ENCODE assay signal across 9 cellular contexts in the genomic region with DNA sequence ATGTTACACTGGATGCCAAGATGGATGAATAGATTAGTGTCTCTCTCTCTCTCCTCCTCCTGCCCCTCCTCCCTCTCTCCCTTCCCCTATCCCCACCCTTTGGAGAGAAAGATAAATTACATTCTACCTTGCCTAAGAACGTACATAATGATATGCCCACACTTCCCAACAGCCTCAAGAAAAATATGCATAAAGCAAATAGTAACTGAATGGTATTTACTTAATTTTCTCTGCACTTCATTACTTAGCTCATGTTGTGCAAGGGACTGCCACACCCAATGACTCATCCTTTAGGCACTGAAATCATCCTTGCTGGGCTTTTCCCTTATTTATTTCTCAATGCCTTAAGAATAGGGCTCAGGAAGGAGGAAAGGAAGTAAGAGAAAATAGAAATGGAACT.
A peak's percentile ranks its signal among the peaks of the same experiment; 100 is the strongest.
DNase-seq lines count a peak whose midpoint lies in the region; ATAC-seq and TF ChIP-seq lines count a peak whose summit lies in the region.
"Had no signal": no experiment of that assay in that cellular context is flagged by ENCODE, and none has a peak within 500 bp of the region (broad histone marks: within the 10 kb centered on the region; RNA-seq: fewer than 3 reads in every experiment).

No MANE protein-coding gene starts in this region.

- no peaks in the 10 kb centered on the region for H3K36me3 ChIP-seq in left lung

- intact Hi-C loops in left lung (cut with DNase I): no loop called here

- ATAC-seq in left lung: peak; percentile 84
- ATAC-seq in GM18511 (IDR thresholded peaks at IDR 0.05; ENCODE audit: unreplicated experiment): no peak
- ATAC-seq in GM21825 (IDR thresholded peaks at IDR 0.05; ENCODE audit: unreplicated experiment): no peak
- ATAC-seq in activated naive CD4-positive, alpha-beta T cell treated with anti-CD3 and anti-CD28 coated beads, Interleukin-2, amount 50 U/mL, for 72 hours: no peak

- H3K4me3 ChIP-seq in astrocyte of the spinal cord (ENCODE audit: low read depth, low read length) (no peak overlapping the region), left lung (no peak overlapping the region)

- TF ChIP-seq CTCF in astrocyte of the spinal cord (IDR thresholded peaks at IDR 0.05; ENCODE audit: low read depth, low read length) (no peak), left lung (IDR thresholded peaks at IDR 0.05) (no peak)

- H3K27ac Mint-ChIP-seq in activated naive CD4-positive, alpha-beta T cell treated with anti-CD3 and anti-CD28 coated beads, Interleukin-2, amount 50 U/mL, for 72 hours: no peak overlapping the region

- H3K27ac ChIP-seq in left lung: peak overlapping the region; percentile 78 to 79
- H3K27ac ChIP-seq: KMS-11 had no signal

- no peaks in the 10 kb centered on the region for H3K27me3 ChIP-seq in left lung

- no peaks in the 10 kb centered on the region for H3K36me3 Mint-ChIP-seq in activated naive CD4-positive, alpha-beta T cell treated with anti-CD3 and anti-CD28 coated beads, Interleukin-2, amount 50 U/mL, for 72 hours

- H3K9me3 Mint-ChIP-seq in activated naive CD4-positive, alpha-beta T cell treated with anti-CD3 and anti-CD28 coated beads, Interleukin-2, amount 50 U/mL, for 72 hours: peaks cover 7 to 11% of the 10 kb centered on the region in 2 donors

- H3K4me1 ChIP-seq in left lung: peaks cover 5 to 36% of the 10 kb centered on the region in 2 donors

- no peaks in the 10 kb centered on the region for H3K9me3 ChIP-seq in left lung

- in situ Hi-C loops in astrocyte of the spinal cord (cut with HindIII; ENCODE audit: low sequenced_read_pairs): no loop called here

- DNase-seq in 8988T: peak; percentile 23
- DNase-seq in HuH-7 (ENCODE audit: low spot score): peak; percentile 17
- DNase-seq in astrocyte of the spinal cord (ENCODE audit: low read depth, low spot score): peak; percentile 94
- DNase-seq in left lung: peak in 1 of 2 donors; percentile 58
- DNase-seq in activated naive CD4-positive, alpha-beta T cell treated with anti-CD3 and anti-CD28 coated beads, Interleukin-2, amount 50 U/mL, for 72 hours (ENCODE audit: low spot score in 2 of 2): no peak
- DNase-seq in activated CD4-positive, alpha-beta T cell treated with anti-CD3 and anti-CD28 coated beads for 1 hour: no peak

Comparison
In these comparisons a context has a peak if more than half of its experiments do, and no peak if none do; other contexts are left out.
1. DNase-seq: peak in 8988T (single experiment), HuH-7 (single experiment) and astrocyte of the spinal cord (single experiment); none in activated naive CD4-positive, alpha-beta T cell treated with anti-CD3 and anti-CD28 coated beads, Interleukin-2, amount 50 U/mL, for 72 hours (0 of 2) and activated CD4-positive, alpha-beta T cell treated with anti-CD3 and anti-CD28 coated beads for 1 hour (single experiment).